Comparison of ENCODE assay signal across 18 cellular contexts in the genomic region with DNA sequence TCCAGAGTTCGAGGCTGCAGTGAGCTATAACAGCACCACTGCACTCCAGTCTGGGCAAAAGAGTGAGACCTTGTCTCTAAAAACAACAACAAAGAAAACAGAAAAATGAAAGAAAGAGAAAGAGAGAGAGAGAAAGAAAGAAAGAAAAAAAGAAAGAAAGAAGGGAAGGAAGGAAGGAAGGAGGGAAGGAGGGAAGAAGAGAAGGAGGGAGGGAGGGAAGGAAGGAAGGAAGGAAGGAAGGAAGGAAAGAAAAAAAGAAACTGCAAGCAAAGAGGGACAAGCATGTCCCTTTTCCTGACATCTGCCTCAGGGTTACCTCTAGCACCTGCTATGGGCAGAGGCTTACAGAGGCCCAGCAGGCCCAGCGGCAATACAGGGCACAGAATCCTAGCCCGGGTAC.
DNase-seq lines count a peak whose midpoint lies in the region; ATAC-seq and TF ChIP-seq lines count a peak whose summit lies in the region.
"Had no signal": no experiment of that assay in that cellular context is flagged by ENCODE, and none has a peak within 500 bp of the region (broad histone marks: within the 10 kb centered on the region; RNA-seq: fewer than 3 reads in every experiment).

No MANE protein-coding gene starts in this region.

- H3K9ac ChIP-seq in BLaER1 = no peak overlapping the region

- H3K36me3 ChIP-seq in BLaER1 = no peaks in the 10 kb centered on the region
- H3K36me3 ChIP-seq: SJSA1 had no signal

- ATAC-seq in WTC11 (no peak), HG03442 (IDR thresholded peaks at IDR 0.05; ENCODE audit: unreplicated experiment) (no peak)
- ATAC-seq: GM23338 had no signal

- H3K27ac ChIP-seq in BLaER1 = no peak overlapping the region
- H3K27ac ChIP-seq: SJSA1 had no signal

- no peaks in the 10 kb centered on the region for H3K27me3 ChIP-seq in BLaER1
- H3K27me3 ChIP-seq: SJSA1 had no signal

- POLR2A ChIA-PET in WTC11 (lab: Charles Lee) = no interaction called here

- H3K4me1 ChIP-seq in BLaER1 = peaks cover 30% of the 10 kb centered on the region

- no peaks in the 10 kb centered on the region for H4K20me1 ChIP-seq in BLaER1

- H3K36me3 Mint-ChIP-seq in Calu3 (ENCODE audit: insufficient read depth, unreplicated experiment) = no peaks in the 10 kb centered on the region
- H3K36me3 Mint-ChIP-seq in WTC11 = no peaks in the 10 kb centered on the region
- no peaks in the 10 kb centered on the region for H3K36me3 Mint-ChIP-seq in dendritic cell treated with granulocyte-macrophage colony-stimulating factor and Interleukin-4, amounts not matched to agents 40 ng/mL and 50 ng/mL, for 4 days (ENCODE audit: low read depth)
- no peaks in the 10 kb centered on the region for H3K36me3 Mint-ChIP-seq in activated naive CD4-positive, alpha-beta T cell treated with anti-CD3 and anti-CD28 coated beads for 36 hours (ENCODE audit: low read depth)
- H3K36me3 Mint-ChIP-seq: CD4-positive, CD25-positive, alpha-beta regulatory T cell had no signal

- H3K4me1 Mint-ChIP-seq in Calu3 (ENCODE audit: low read depth, unreplicated experiment) (peaks cover 55% of the 10 kb centered on the region), WTC11 (0 out of 2 replicates have a peak, but pooled peaks cover 4% of the 10 kb centered on the region)
- peaks cover 80% of the 10 kb centered on the region for H3K4me1 Mint-ChIP-seq in dendritic cell treated with granulocyte-macrophage colony-stimulating factor and Interleukin-4, amounts not matched to agents 40 ng/mL and 50 ng/mL, for 4 days (ENCODE audit: low read depth)
- no peaks in the 10 kb centered on the region for H3K4me1 Mint-ChIP-seq in activated naive CD4-positive, alpha-beta T cell treated with anti-CD3 and anti-CD28 coated beads for 36 hours (ENCODE audit: low read depth)

- peak overlapping the region; percentile 2 for H3K27ac Mint-ChIP-seq in Calu3 (ENCODE audit: unreplicated experiment)
- no peak overlapping the region for H3K27ac Mint-ChIP-seq in WTC11
- peak overlapping the region; percentile 88 for H3K27ac Mint-ChIP-seq in dendritic cell treated with granulocyte-macrophage colony-stimulating factor and Interleukin-4, amounts not matched to agents 40 ng/mL and 50 ng/mL, for 4 days
- H3K27ac Mint-ChIP-seq in activated naive CD4-positive, alpha-beta T cell treated with anti-CD3 and anti-CD28 coated beads for 36 hours = no peak overlapping the region
- H3K27ac Mint-ChIP-seq: GM23338, H9, HFFc6 had no signal

- in situ Hi-C loops in KBM-7 (cut with MboI; ENCODE audit: low pct_unique_long_range_greater_than_20kb, low sequenced_read_pairs) = no loop called here

- H3K4me2 ChIP-seq in BLaER1 = peak overlapping the region; percentile 59
- H3K4me2 ChIP-seq: GM23338 had no signal

- no peaks in the 10 kb centered on the region for H3K27me3 Mint-ChIP-seq in Calu3 (ENCODE audit: unreplicated experiment)
- H3K27me3 Mint-ChIP-seq in WTC11 (ENCODE audit: low read depth) = no peaks in the 10 kb centered on the region
- H3K27me3 Mint-ChIP-seq in dendritic cell treated with granulocyte-macrophage colony-stimulating factor and Interleukin-4, amounts not matched to agents 40 ng/mL and 50 ng/mL, for 4 days = no peaks in the 10 kb centered on the region
- peaks cover 16% of the 10 kb centered on the region for H3K27me3 Mint-ChIP-seq in activated naive CD4-positive, alpha-beta T cell treated with anti-CD3 and anti-CD28 coated beads for 36 hours (ENCODE audit: low read depth)

- H3K9me3 ChIP-seq in BLaER1 = peaks cover 8% of the 10 kb centered on the region; the same call in 1 of the 2 replicates

- H3K4me3 Mint-ChIP-seq in Calu3 (ENCODE audit: low read depth, unreplicated experiment) = no peak overlapping the region
- H3K4me3 Mint-ChIP-seq in WTC11 = no peak overlapping the region
- H3K4me3 Mint-ChIP-seq in dendritic cell treated with granulocyte-macrophage colony-stimulating factor and Interleukin-4, amounts not matched to agents 40 ng/mL and 50 ng/mL, for 4 days = peak overlapping the region; percentile 31
- no peak overlapping the region for H3K4me3 Mint-ChIP-seq in activated naive CD4-positive, alpha-beta T cell treated with anti-CD3 and anti-CD28 coated beads for 36 hours
- H3K4me3 Mint-ChIP-seq: CD4-positive, CD25-positive, alpha-beta regulatory T cell; GM23338; H9; HFFc6 had no signal

- H3K9me3 Mint-ChIP-seq in Calu3 (ENCODE audit: low read depth, unreplicated experiment) (no peaks in the 10 kb centered on the region), WTC11 (peaks cover 8% of the 10 kb centered on the region)
- peaks cover 11% of the 10 kb centered on the region for H3K9me3 Mint-ChIP-seq in dendritic cell treated with granulocyte-macrophage colony-stimulating factor and Interleukin-4, amounts not matched to agents 40 ng/mL and 50 ng/mL, for 4 days
- peaks cover 6% of the 10 kb centered on the region for H3K9me3 Mint-ChIP-seq in activated naive CD4-positive, alpha-beta T cell treated with anti-CD3 and anti-CD28 coated beads for 36 hours
- H3K9me3 Mint-ChIP-seq: GM23338 had no signal

- TF ChIP-seq CTCF in Calu3 (IDR thresholded peaks at IDR 0.05; ENCODE audit: unreplicated experiment) = no peak
- no peak for TF ChIP-seq CTCF in WTC11 (IDR thresholded peaks at IDR 0.05)

- H3K4me3 ChIP-seq in BLaER1 = no peak overlapping the region
- H3K4me3 ChIP-seq: GM23338, PC-9, SJSA1 had no signal

- intact Hi-C loops in Calu3 (cut with micrococcal nuclease; ENCODE audit: unreplicated experiment) = no loop called here
- intact Hi-C loops in dendritic cell treated with granulocyte-macrophage colony-stimulating factor and Interleukin-4, amounts not matched to agents 40 ng/mL and 50 ng/mL, for 4 days (cut with micrococcal nuclease) = no loop called here
- intact Hi-C loops in activated naive CD4-positive, alpha-beta T cell treated with anti-CD3 and anti-CD28 coated beads for 36 hours (cut with micrococcal nuclease) = no loop called here

- CTCF ChIA-PET in Calu3 (lab: Charles Lee) (interaction anchor here (0.6 to 0.7 kb wide), 2 partner anchors 46 to 492 kb away, joined by 7 to 9 read pairs; no protein-coding TSS in a partner anchor), WTC11 (lab: Charles Lee) (no interaction called here)
- CTCF ChIA-PET in activated naive CD4-positive, alpha-beta T cell treated with anti-CD3 and anti-CD28 coated beads for 36 hours (lab: Charles Lee) = no interaction called here

- DNase-seq in Calu3 (no peak), WTC11 (ENCODE audit: low spot score) (no peak), KBM-7 (no peak)
- no peak for DNase-seq in activated naive CD4-positive, alpha-beta T cell treated with anti-CD3 and anti-CD28 coated beads for 36 hours
- DNase-seq: CD4-positive, CD25-positive, alpha-beta regulatory T cell; H9; HFFc6; MM.1S; NCI-H2029 treated with DMSO at 0.1 percent for 48 hours; NCI-H446 treated with DMSO at 0.1 percent for 48 hours; NCI-H526; PC-9; Right ventricle myocardium superior had no signal

- BruUV-seq in Calu3 (replicated peaks; lab: Mats Ljungman, UMichigan) = no TSS peak

TF ChIP-seq in WTC11, 78 proteins besides CTCF, POLR2A, EP300 and RAD21:
- TF ChIP-seq ZNF512 (CRISPR knock-in tag; IDR thresholded peaks at IDR 0.05; ENCODE audit: borderline replicate concordance) = 0 out of 2 replicates have a peak, but pooled peaks have one; percentile 21
- no peak for TF ChIP-seq ZNF219 (CRISPR knock-in tag; IDR thresholded peaks at IDR 0.05; ENCODE audit: borderline replicate concordance)
- TF ChIP-seq, protein P1, sequence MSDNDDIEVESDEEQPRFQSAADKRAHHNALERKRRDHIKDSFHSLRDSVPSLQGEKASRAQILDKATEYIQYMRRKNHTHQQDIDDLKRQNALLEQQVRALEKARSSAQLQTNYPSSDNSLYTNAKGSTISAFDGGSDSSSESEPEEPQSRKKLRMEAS (CRISPR knock-in tag; IDR thresholded peaks at IDR 0.05) = no peak
- TF ChIP-seq ELF4 (CRISPR knock-in tag; IDR thresholded peaks at IDR 0.05; ENCODE audit: low read depth) = no peak
- no peak for TF ChIP-seq JUN (CRISPR knock-in tag; IDR thresholded peaks at IDR 0.05)
TF ChIP-seq in WTC11: peak in this region for 1.

Comparison
In these comparisons a context has a peak if more than half of its experiments do, and no peak if none do; other contexts are left out.
1. H3K27ac Mint-ChIP-seq: peak in Calu3 (single experiment) and dendritic cell treated with granulocyte-macrophage colony-stimulating factor and Interleukin-4, amounts not matched to agents 40 ng/mL and 50 ng/mL, for 4 days (single experiment); none in WTC11 (single experiment) and activated naive CD4-positive, alpha-beta T cell treated with anti-CD3 and anti-CD28 coated beads for 36 hours (single experiment).